Comparison of ENCODE assay signal across 2 cellular contexts in the genomic region with DNA sequence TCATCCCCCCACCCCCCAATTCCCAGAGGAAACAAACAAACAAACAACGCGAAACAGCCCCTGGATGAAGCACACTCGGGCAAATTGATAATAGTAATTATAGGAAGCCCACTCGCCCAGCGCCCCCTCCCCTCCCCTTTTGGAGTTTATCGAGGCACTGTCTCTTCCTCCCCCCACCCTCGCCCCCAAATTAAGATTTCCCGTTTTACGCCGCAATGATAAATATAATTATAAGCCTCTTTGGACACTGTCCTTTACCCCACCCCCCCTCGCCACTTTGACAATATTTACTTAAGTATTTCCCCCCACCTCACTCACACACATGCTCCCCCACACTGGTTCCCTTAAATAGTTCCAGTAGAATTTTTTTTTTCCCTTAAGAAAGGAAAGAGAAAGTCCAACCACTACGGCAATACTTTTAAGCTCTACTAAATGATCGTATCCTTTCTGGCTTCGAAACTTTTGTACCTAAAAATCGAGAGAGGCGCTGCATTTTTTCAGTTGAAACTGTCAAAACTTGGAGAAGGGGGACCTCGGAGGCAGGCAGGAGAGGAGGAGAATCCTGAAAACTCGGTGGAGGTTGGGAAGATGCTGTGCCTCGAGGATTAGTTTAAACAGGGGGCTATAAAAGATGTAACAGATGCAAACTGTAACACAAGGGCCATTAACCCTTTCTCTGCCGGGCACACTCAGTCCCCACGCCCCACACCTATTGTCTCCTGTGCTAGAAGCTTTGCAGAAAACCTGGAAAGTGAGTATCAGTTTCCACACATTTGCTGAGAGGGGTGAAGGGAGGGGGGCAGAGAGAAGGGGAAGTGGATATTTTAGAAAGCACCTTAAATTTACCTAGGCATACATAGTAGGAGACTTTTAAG.
A peak's percentile ranks its signal among the peaks of the same experiment; 100 is the strongest.
TF ChIP-seq lines count a peak whose summit lies in the region.

No MANE protein-coding gene starts in this region.

TF ChIP-seq in A549, 52 proteins besides CTCF, POLR2A, EP300 and RAD21 (continued from another document):
- TF ChIP-seq, protein P1, sequence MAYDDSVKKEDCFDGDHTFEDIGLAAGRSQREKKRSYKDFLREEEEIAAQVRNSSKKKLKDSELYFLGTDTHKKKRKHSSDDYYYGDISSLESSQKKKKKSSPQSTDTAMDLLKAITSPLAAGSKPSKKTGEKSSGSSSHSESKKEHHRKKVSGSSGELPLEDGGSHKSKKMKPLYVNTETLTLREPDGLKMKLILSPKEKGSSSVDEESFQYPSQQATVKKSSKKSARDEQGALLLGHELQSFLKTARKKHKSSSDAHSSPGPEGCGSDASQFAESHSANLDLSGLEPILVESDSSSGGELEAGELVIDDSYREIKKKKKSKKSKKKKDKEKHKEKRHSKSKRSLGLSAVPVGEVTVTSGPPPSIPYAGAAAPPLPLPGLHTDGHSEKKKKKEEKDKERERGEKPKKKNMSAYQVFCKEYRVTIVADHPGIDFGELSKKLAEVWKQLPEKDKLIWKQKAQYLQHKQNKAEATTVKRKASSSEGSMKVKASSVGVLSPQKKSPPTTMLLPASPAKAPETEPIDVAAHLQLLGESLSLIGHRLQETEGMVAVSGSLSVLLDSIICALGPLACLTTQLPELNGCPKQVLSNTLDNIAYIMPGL (CRISPR knock-in tag; IDR thresholded peaks at IDR 0.05; ENCODE audit: borderline replicate concordance) = no peak
- no peak for TF ChIP-seq TP53 (CRISPR knock-in tag; IDR thresholded peaks at IDR 0.05)
- TF ChIP-seq HOXB5 (CRISPR knock-in tag; IDR thresholded peaks at IDR 0.05) = no peak
- TF ChIP-seq, protein P2, sequence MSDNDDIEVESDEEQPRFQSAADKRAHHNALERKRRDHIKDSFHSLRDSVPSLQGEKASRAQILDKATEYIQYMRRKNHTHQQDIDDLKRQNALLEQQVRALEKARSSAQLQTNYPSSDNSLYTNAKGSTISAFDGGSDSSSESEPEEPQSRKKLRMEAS (IDR thresholded peaks at IDR 0.05) = no peak; the same call in 1 of the 2 replicates
- TF ChIP-seq MAZ (IDR thresholded peaks at IDR 0.05; ENCODE audit: borderline replicate concordance, low read depth, low read length) = no peak
- no peak for TF ChIP-seq RNF2 (IDR thresholded peaks at IDR 0.05; ENCODE audit: borderline replicate concordance, low read depth)
- TF ChIP-seq, protein P3, sequence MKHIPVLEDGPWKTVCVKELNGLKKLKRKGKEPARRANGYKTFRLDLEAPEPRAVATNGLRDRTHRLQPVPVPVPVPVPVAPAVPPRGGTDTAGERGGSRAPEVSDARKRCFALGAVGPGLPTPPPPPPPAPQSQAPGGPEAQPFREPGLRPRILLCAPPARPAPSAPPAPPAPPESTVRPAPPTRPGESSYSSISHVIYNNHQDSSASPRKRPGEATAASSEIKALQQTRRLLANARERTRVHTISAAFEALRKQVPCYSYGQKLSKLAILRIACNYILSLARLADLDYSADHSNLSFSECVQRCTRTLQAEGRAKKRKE (CRISPR knock-in tag; IDR thresholded peaks at IDR 0.05; ENCODE audit: low read depth) = no peak
- TF ChIP-seq CHD4 (IDR thresholded peaks at IDR 0.05; ENCODE audit: borderline replicate concordance) = no peak
- TF ChIP-seq ZC3H11A (IDR thresholded peaks at IDR 0.05) = no peak
TF ChIP-seq in A549: peak in this region for 0.

TF ChIP-seq in GM12878, 131 proteins besides CTCF, POLR2A, EP300 and RAD21 (continued from another document):
- TF ChIP-seq, protein P4, sequence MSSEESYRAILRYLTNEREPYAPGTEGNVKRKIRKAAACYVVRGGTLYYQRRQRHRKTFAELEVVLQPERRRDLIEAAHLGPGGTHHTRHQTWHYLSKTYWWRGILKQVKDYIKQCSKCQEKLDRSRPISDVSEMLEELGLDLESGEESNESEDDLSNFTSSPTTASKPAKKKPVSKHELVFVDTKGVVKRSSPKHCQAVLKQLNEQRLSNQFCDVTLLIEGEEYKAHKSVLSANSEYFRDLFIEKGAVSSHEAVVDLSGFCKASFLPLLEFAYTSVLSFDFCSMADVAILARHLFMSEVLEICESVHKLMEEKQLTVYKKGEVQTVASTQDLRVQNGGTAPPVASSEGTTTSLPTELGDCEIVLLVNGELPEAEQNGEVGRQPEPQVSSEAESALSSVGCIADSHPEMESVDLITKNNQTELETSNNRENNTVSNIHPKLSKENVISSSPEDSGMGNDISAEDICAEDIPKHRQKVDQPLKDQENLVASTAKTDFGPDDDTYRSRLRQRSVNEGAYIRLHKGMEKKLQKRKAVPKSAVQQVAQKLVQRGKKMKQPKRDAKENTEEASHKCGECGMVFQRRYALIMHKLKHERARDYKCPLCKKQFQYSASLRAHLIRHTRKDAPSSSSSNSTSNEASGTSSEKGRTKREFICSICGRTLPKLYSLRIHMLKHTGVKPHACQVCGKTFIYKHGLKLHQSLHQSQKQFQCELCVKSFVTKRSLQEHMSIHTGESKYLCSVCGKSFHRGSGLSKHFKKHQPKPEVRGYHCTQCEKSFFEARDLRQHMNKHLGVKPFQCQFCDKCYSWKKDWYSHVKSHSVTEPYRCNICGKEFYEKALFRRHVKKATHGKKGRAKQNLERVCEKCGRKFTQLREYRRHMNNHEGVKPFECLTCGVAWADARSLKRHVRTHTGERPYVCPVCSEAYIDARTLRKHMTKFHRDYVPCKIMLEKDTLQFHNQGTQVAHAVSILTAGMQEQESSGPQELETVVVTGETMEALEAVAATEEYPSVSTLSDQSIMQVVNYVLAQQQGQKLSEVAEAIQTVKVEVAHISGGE (CRISPR knock-in tag; IDR thresholded peaks at IDR 0.05) = no peak
- peak; percentile 11; the same call in 1 of the 2 replicates for TF ChIP-seq BMI1 (IDR thresholded peaks at IDR 0.05; ENCODE audit: borderline replicate concordance)
- peak; percentile 57 for TF ChIP-seq SPI1 (IDR thresholded peaks at IDR 0.05; ENCODE audit: borderline replicate concordance, insufficient read depth, low read depth, low read length)
